1 cellular context compared by ENCODE assay signal in genomic region chr11:63813563-63814382, GRCh38.
TF ChIP-seq lines count a peak whose summit lies in the region.

No MANE protein-coding gene starts in this region.

TF ChIP-seq in HepG2, 621 proteins besides CTCF, POLR2A, EP300 and RAD21 (continued from another document and continues in another):
- TF ChIP-seq AHDC1 (CRISPR knock-in tag; IDR thresholded peaks at IDR 0.05; ENCODE audit: borderline replicate concordance) (no peak), ZNF136 (CRISPR knock-in tag; IDR thresholded peaks at IDR 0.05; ENCODE audit: low read depth) (no peak), ATAD3A (CRISPR knock-in tag; IDR thresholded peaks at IDR 0.05) (no peak), ZNF207 (IDR thresholded peaks at IDR 0.05; ENCODE audit: borderline replicate concordance) (no peak), ISL2 (CRISPR knock-in tag; IDR thresholded peaks at IDR 0.05) (no peak), TRAFD1 (CRISPR knock-in tag; IDR thresholded peaks at IDR 0.05; ENCODE audit: borderline replicate concordance) (no peak), TCF7L2 (IDR thresholded peaks at IDR 0.05; ENCODE audit: low read depth, low read length) (no peak), ZNF317 (CRISPR knock-in tag; IDR thresholded peaks at IDR 0.05) (0 out of 2 replicates have a peak, but pooled peaks have one; percentile 35), THYN1 (CRISPR knock-in tag; IDR thresholded peaks at IDR 0.05; ENCODE audit: borderline replicate concordance, low read depth) (no peak), SRF (IDR thresholded peaks at IDR 0.05; ENCODE audit: low read depth, low read length) (no peak), ETS1 (CRISPR knock-in tag; IDR thresholded peaks at IDR 0.05) (no peak), ZFP36 (IDR thresholded peaks at IDR 0.05; ENCODE audit: borderline replicate concordance, low read depth, low read length, partially characterized antibody) (no peak), GATA4 (IDR thresholded peaks at IDR 0.05; ENCODE audit: borderline replicate concordance, low read depth) (no peak), TFDP1 (CRISPR knock-in tag; IDR thresholded peaks at IDR 0.05; ENCODE audit: borderline replicate concordance) (0 out of 2 replicates have a peak, but pooled peaks have one; percentile 24), ZNF597 (CRISPR knock-in tag; IDR thresholded peaks at IDR 0.05) (no peak), ZFP36L1 (CRISPR knock-in tag; IDR thresholded peaks at IDR 0.05) (no peak), ZNF737 (CRISPR knock-in tag; IDR thresholded peaks at IDR 0.05; ENCODE audit: borderline replicate concordance) (no peak), HNRNPL (IDR thresholded peaks at IDR 0.05; ENCODE audit: low read depth, low read length) (peak; percentile 53; the same call in 1 of the 2 replicates), RARA (CRISPR knock-in tag; IDR thresholded peaks at IDR 0.05) (no peak; the same call in 1 of the 2 replicates), ZNF513 (CRISPR knock-in tag; conservative IDR thresholded peaks at IDR 0.05) (no peak), EED (CRISPR knock-in tag; IDR thresholded peaks at IDR 0.05) (no peak), MTA3 (CRISPR knock-in tag; IDR thresholded peaks at IDR 0.05) (no peak), CCDC6 (CRISPR knock-in tag; IDR thresholded peaks at IDR 0.05) (no peak; the same call in 1 of the 2 replicates), NPAS2 (CRISPR knock-in tag; IDR thresholded peaks at IDR 0.05; ENCODE audit: borderline replicate concordance) (no peak), ZNF253 (CRISPR knock-in tag; IDR thresholded peaks at IDR 0.05; ENCODE audit: borderline replicate concordance) (no peak), ZNF83 (CRISPR knock-in tag; IDR thresholded peaks at IDR 0.05; ENCODE audit: borderline replicate concordance) (no peak), IRF9 (CRISPR knock-in tag; IDR thresholded peaks at IDR 0.05; ENCODE audit: borderline replicate concordance) (no peak), STAT5B (CRISPR knock-in tag; IDR thresholded peaks at IDR 0.05) (no peak), ZIK1 (CRISPR knock-in tag; IDR thresholded peaks at IDR 0.05; ENCODE audit: borderline replicate concordance, low read depth) (no peak), SALL2 (CRISPR knock-in tag; IDR thresholded peaks at IDR 0.05) (no peak), ZSCAN29 (CRISPR knock-in tag; conservative IDR thresholded peaks at IDR 0.05) (no peak), PTBP1 (IDR thresholded peaks at IDR 0.05; ENCODE audit: low read depth, low read length, poor library complexity, severe bottlenecking) (peak; percentile 51), MAFF (IDR thresholded peaks at IDR 0.05; ENCODE audit: low read depth, low read length) (no peak), U2AF2 (IDR thresholded peaks at IDR 0.05; ENCODE audit: low read depth, low read length) (no peak), ARNT2 (CRISPR knock-in tag; IDR thresholded peaks at IDR 0.05; ENCODE audit: low read depth) (no peak), ZBTB21 (CRISPR knock-in tag; IDR thresholded peaks at IDR 0.05) (no peak), YY1 (IDR thresholded peaks at IDR 0.05; ENCODE audit: insufficient read depth, insufficient replicate concordance, low read depth, low read length) (no peak), SP4 (CRISPR knock-in tag; IDR thresholded peaks at IDR 0.05) (no peak), ZFYVE20 (CRISPR knock-in tag; IDR thresholded peaks at IDR 0.05; ENCODE audit: borderline replicate concordance, low read depth) (no peak), REL (CRISPR knock-in tag; conservative IDR thresholded peaks at IDR 0.05) (peak; percentile 76; the same call in 1 of the 2 replicates), ZNF766 (CRISPR knock-in tag; IDR thresholded peaks at IDR 0.05; ENCODE audit: borderline replicate concordance) (no peak), ZNF24 (IDR thresholded peaks at IDR 0.05) (no peak), CC2D1A (CRISPR knock-in tag; IDR thresholded peaks at IDR 0.05) (no peak), SNAPC5 (CRISPR knock-in tag; IDR thresholded peaks at IDR 0.05; ENCODE audit: borderline replicate concordance) (no peak), HNF1A (IDR thresholded peaks at IDR 0.05; ENCODE audit: low read depth) (no peak), HNF1A (CRISPR knock-in tag; IDR thresholded peaks at IDR 0.05; ENCODE audit: borderline replicate concordance) (no peak)
